In the genomic region with DNA sequence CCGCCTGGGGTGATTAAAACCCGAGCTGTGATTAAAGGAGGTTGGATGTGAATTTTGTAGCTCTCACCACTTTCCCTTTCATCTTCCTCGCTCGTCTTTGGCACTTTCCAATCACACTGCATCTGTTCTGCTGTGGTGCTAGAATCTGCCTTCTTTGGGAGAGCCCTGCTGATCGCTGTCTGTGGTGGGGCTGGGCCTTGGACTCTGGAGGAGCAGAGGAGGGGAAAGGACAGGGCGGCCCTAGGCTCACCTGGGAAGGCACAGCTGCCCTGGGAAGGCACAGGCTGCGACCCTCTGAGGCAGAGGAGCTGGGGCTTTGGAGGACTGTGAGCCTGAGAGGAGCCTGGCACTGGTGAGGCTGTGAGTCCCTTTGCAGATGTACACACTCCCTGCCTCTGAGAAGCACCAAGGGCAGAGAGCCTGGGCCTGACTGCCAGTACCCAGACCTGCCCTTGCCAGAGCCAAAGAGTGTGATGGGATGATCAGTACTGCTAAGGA, we compare ENCODE assay signal across 15 cellular contexts.
"Had no signal": no experiment of that assay in that cellular context is flagged by ENCODE, and none has a peak within 500 bp of the region (broad histone marks: within the 10 kb centered on the region; RNA-seq: fewer than 3 reads in every experiment).

No MANE protein-coding gene starts in this region.

- H3K27ac Mint-ChIP-seq: activated CD4-positive, alpha-beta memory T cell treated with anti-CD3 and anti-CD28 coated beads, Interleukin-2, amount 10 ng/mL, durations not matched to agents 7 days and 5 days; activated naive CD8-positive, alpha-beta T cell treated with anti-CD3 and anti-CD28 coated beads, Interleukin-2, amount 50 U/mL, for 24 hours; stimulated activated memory B cell treated with anti-CD40 and anti-IgM and Interleukin-4, amounts not matched to agents 10 μg/mL and 1 μg/mL and 100 μg/mL, for 72 hours; T-helper 17 cell had no signal

- H3K27ac ChIP-seq: ascending aorta, ovary, SJCRH30, tibial nerve, WERI-Rb-1 had no signal

- H3K9me3 ChIP-seq: ascending aorta, ovary, SJCRH30, tibial nerve had no signal

- ATAC-seq: activated naive CD8-positive, alpha-beta T cell treated with anti-CD3 and anti-CD28 coated beads, Interleukin-2, amount 50 U/mL, for 24 hours; stimulated activated memory B cell treated with anti-CD40 and anti-IgM and Interleukin-4, amounts not matched to agents 10 μg/mL and 1 μg/mL and 100 μg/mL, for 72 hours; T-helper 17 cell had no signal

- H3K27me3 ChIP-seq: ascending aorta, ovary, SJCRH30, tibial nerve had no signal

- H3K4me1 Mint-ChIP-seq: activated CD4-positive, alpha-beta memory T cell treated with anti-CD3 and anti-CD28 coated beads, Interleukin-2, amount 10 ng/mL, durations not matched to agents 7 days and 5 days; activated naive CD8-positive, alpha-beta T cell treated with anti-CD3 and anti-CD28 coated beads, Interleukin-2, amount 50 U/mL, for 24 hours; stimulated activated memory B cell treated with anti-CD40 and anti-IgM and Interleukin-4, amounts not matched to agents 10 μg/mL and 1 μg/mL and 100 μg/mL, for 72 hours had no signal

- H3K4me1 ChIP-seq: ascending aorta, SJCRH30, tibial nerve had no signal

- H3K36me3 Mint-ChIP-seq: stimulated activated memory B cell treated with anti-CD40 and anti-IgM and Interleukin-4, amounts not matched to agents 10 μg/mL and 1 μg/mL and 100 μg/mL, for 72 hours had no signal

- DNase-seq: activated naive CD4-positive, alpha-beta T cell treated with Interleukin-2 at 50 U/mL for 16 hours; activated naive CD8-positive, alpha-beta T cell treated with anti-CD3 and anti-CD28 coated beads, Interleukin-2, amount 50 U/mL, for 24 hours; hippocampal formation; kidney; midbrain; SJCRH30; stimulated activated CD4-positive, alpha-beta T cell treated with anti-CD3 and anti-CD28 coated beads, Interleukin-2, amount 100 ng/mL, for 48 hours; substantia nigra; T-helper 17 cell; WERI-Rb-1 had no signal

- H3K9me3 Mint-ChIP-seq: activated naive CD8-positive, alpha-beta T cell treated with anti-CD3 and anti-CD28 coated beads, Interleukin-2, amount 50 U/mL, for 24 hours; stimulated activated memory B cell treated with anti-CD40 and anti-IgM and Interleukin-4, amounts not matched to agents 10 μg/mL and 1 μg/mL and 100 μg/mL, for 72 hours had no signal

- H3K36me3 ChIP-seq: ascending aorta, ovary, SJCRH30, tibial nerve, WERI-Rb-1 had no signal

- H3K4me3 Mint-ChIP-seq: activated CD4-positive, alpha-beta memory T cell treated with anti-CD3 and anti-CD28 coated beads, Interleukin-2, amount 10 ng/mL, durations not matched to agents 7 days and 5 days; activated naive CD8-positive, alpha-beta T cell treated with anti-CD3 and anti-CD28 coated beads, Interleukin-2, amount 50 U/mL, for 24 hours; stimulated activated memory B cell treated with anti-CD40 and anti-IgM and Interleukin-4, amounts not matched to agents 10 μg/mL and 1 μg/mL and 100 μg/mL, for 72 hours; T-helper 17 cell had no signal

- H3K4me3 ChIP-seq: ascending aorta, ovary, SJCRH30, tibial nerve had no signal

- H3K27me3 Mint-ChIP-seq: activated CD4-positive, alpha-beta memory T cell treated with anti-CD3 and anti-CD28 coated beads, Interleukin-2, amount 10 ng/mL, durations not matched to agents 7 days and 5 days; activated naive CD8-positive, alpha-beta T cell treated with anti-CD3 and anti-CD28 coated beads, Interleukin-2, amount 50 U/mL, for 24 hours had no signal
